Comparison of ENCODE assay signal across 8 cellular contexts in genomic region chr3:107271787-107272387, GRCh38.
DNase-seq lines count a peak whose midpoint lies in the region; ATAC-seq and TF ChIP-seq lines count a peak whose summit lies in the region.

No MANE protein-coding gene starts in this region.

- H3K9ac ChIP-seq in liver (ENCODE audit: low read depth in 1 of 2, low read length in 2 of 2): no peak overlapping the region

- DNase-seq in AG20443 (ENCODE audit: low spot score) (peak; percentile 47), NCI-H748 (lab: John Stamatoyannopoulos, UW; ENCODE audit: unreplicated experiment) (peak; percentile 36), cerebellar cortex (ENCODE audit: low spot score) (peak; percentile 53)
- no peak for DNase-seq in activated CD4-positive, alpha-beta T cell treated with anti-CD3 and anti-CD28 coated beads, Interleukin-2, amount 10 ng/mL, durations not matched to agents 7 days and 5 days
- no peak for DNase-seq in activated CD8-positive, alpha-beta memory T cell treated with anti-CD3 and anti-CD28 coated beads, Interleukin-2, amount 50 U/mL, for 4 hours

- POLR2A ChIA-PET in activated CD4-positive, alpha-beta T cell treated with anti-CD3 and anti-CD28 coated beads, Interleukin-2, amount 10 ng/mL, durations not matched to agents 7 days and 5 days (lab: Charles Lee): no interaction called here

- peak; percentile 70 for TF ChIP-seq CTCF in liver (IDR thresholded peaks at IDR 0.05; ENCODE audit: low read depth, low read length, missing input control)

- no peaks in the 10 kb centered on the region for H3K36me3 Mint-ChIP-seq in activated CD4-positive, alpha-beta T cell treated with anti-CD3 and anti-CD28 coated beads, Interleukin-2, amount 10 ng/mL, durations not matched to agents 7 days and 5 days (ENCODE audit: low read depth)

- no peak overlapping the region for H3K27ac Mint-ChIP-seq in activated CD4-positive, alpha-beta T cell treated with anti-CD3 and anti-CD28 coated beads, Interleukin-2, amount 10 ng/mL, durations not matched to agents 7 days and 5 days

- no peak overlapping the region for H3K27ac ChIP-seq in liver (ENCODE audit: low read depth in 1 of 2, low read length in 2 of 2)

- ATAC-seq in GM18520 (IDR thresholded peaks at IDR 0.05; ENCODE audit: unreplicated experiment) (peak; percentile 58), HG03460 (IDR thresholded peaks at IDR 0.05; ENCODE audit: unreplicated experiment) (peak; percentile 70)

- no peaks in the 10 kb centered on the region for H3K27me3 ChIP-seq in liver (ENCODE audit: control insufficient read depth in 4 of 4, insufficient read depth in 4 of 4, low read length in 3 of 4)

- H3K4me1 ChIP-seq in liver (ENCODE audit: control insufficient read depth in 4 of 4, insufficient read depth in 4 of 4, low read length in 3 of 4): no peaks in the 10 kb centered on the region

- no peak overlapping the region for H3K4me3 Mint-ChIP-seq in activated CD4-positive, alpha-beta T cell treated with anti-CD3 and anti-CD28 coated beads, Interleukin-2, amount 10 ng/mL, durations not matched to agents 7 days and 5 days

- no peak overlapping the region for H3K4me3 ChIP-seq in liver (ENCODE audit: low read depth in 1 of 3, low read length in 3 of 3)

- H3K9me3 Mint-ChIP-seq in activated CD4-positive, alpha-beta T cell treated with anti-CD3 and anti-CD28 coated beads, Interleukin-2, amount 10 ng/mL, durations not matched to agents 7 days and 5 days: no peaks in the 10 kb centered on the region

- WGBS in liver: 8% methylated on average over 3 of the region's 3 CpGs

- H3K27me3 Mint-ChIP-seq in activated CD4-positive, alpha-beta T cell treated with anti-CD3 and anti-CD28 coated beads, Interleukin-2, amount 10 ng/mL, durations not matched to agents 7 days and 5 days: peaks cover 7% of the 10 kb centered on the region

- peaks cover 3% of the 10 kb centered on the region for H3K4me1 Mint-ChIP-seq in activated CD4-positive, alpha-beta T cell treated with anti-CD3 and anti-CD28 coated beads, Interleukin-2, amount 10 ng/mL, durations not matched to agents 7 days and 5 days

- no peaks in the 10 kb centered on the region for H3K9me3 ChIP-seq in liver (ENCODE audit: control insufficient read depth in 4 of 4, low read length in 3 of 4)

- H3K36me3 ChIP-seq in liver (ENCODE audit: control insufficient read depth in 4 of 4, insufficient read depth in 3 of 4, low read depth in 1 of 4, low read length in 3 of 4): no peaks in the 10 kb centered on the region

- peak; percentile 82 to 85 for TF ChIP-seq RAD21 in liver (IDR thresholded peaks at IDR 0.05)

- CTCF ChIA-PET in activated CD4-positive, alpha-beta T cell treated with anti-CD3 and anti-CD28 coated beads, Interleukin-2, amount 10 ng/mL, durations not matched to agents 7 days and 5 days (lab: Charles Lee): interaction anchor here (0.6 to 1.7 kb wide), 7 partner anchors 12 to 173 kb away, joined by 3 to 5 read pairs (median 4); no protein-coding TSS in a partner anchor

TF ChIP-seq in liver, 16 proteins besides CTCF, POLR2A, EP300 and RAD21:
- TF ChIP-seq FOXA1 (IDR thresholded peaks at IDR 0.05) (no peak), EGR1 (IDR thresholded peaks at IDR 0.05; ENCODE audit: low read depth in 2 of 2) (no peak)
TF ChIP-seq in liver: peak in this region for 0.

Comparison
In these comparisons a context has a peak if more than half of its experiments do, and no peak if none do; other contexts are left out.
1. DNase-seq: peak in AG20443 (single experiment), NCI-H748 (single experiment) and cerebellar cortex (single experiment); none in activated CD4-positive, alpha-beta T cell treated with anti-CD3 and anti-CD28 coated beads, Interleukin-2, amount 10 ng/mL, durations not matched to agents 7 days and 5 days (single experiment) and activated CD8-positive, alpha-beta memory T cell treated with anti-CD3 and anti-CD28 coated beads, Interleukin-2, amount 50 U/mL, for 4 hours (single experiment).